Comparison of ENCODE assay signal across 1 cellular context in the genomic region with DNA sequence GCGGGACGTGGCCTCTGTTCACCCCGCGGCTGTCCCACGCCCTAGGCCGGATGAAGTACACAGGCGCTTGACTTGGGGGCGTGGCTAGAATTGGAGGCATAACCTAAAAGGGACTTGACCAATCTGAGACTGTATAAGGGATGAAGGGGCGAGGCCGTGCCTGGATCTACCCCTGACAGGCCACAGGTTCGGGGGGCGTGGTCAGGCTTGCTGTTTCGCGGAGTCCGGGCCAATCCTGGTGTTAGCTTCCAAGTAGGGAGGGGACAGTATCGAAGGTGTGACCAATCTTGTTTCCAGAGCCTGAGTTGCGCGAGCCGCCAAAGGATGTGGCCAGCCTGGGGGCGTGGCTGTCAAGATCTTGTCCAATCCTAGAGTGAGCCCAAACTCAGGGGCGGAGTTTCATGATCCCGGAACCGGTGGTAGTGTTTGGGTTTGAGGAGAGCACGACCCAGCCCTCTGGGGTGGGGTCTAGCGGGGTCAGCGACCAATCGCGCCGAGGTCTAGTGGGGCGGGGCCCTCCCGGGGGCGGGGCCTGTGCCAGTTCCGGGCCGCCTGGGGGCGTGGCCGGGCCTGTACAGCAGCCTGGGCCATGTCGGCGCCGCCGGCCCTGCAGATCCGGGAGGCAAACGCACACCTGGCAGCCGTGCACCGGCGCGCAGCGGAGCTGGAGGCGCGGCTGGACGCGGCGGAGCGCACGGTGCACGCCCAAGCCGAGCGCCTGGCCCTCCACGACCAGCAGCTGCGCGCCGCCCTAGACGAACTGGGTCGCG.
TF ChIP-seq lines count a peak whose summit lies in the region.

A gene with protein sequence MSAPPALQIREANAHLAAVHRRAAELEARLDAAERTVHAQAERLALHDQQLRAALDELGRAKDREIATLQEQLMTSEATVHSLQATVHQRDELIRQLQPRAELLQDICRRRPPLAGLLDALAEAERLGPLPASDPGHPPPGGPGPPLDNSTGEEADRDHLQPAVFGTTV (plus strand): TSS at position 571 of the 770 bp plus-strand sequence. CDS start 19 bp downstream, at position 590.

TF ChIP-seq in HepG2, 621 proteins besides CTCF, POLR2A, EP300 and RAD21 (continued from another document and continues in another):
- TF ChIP-seq, protein P1, sequence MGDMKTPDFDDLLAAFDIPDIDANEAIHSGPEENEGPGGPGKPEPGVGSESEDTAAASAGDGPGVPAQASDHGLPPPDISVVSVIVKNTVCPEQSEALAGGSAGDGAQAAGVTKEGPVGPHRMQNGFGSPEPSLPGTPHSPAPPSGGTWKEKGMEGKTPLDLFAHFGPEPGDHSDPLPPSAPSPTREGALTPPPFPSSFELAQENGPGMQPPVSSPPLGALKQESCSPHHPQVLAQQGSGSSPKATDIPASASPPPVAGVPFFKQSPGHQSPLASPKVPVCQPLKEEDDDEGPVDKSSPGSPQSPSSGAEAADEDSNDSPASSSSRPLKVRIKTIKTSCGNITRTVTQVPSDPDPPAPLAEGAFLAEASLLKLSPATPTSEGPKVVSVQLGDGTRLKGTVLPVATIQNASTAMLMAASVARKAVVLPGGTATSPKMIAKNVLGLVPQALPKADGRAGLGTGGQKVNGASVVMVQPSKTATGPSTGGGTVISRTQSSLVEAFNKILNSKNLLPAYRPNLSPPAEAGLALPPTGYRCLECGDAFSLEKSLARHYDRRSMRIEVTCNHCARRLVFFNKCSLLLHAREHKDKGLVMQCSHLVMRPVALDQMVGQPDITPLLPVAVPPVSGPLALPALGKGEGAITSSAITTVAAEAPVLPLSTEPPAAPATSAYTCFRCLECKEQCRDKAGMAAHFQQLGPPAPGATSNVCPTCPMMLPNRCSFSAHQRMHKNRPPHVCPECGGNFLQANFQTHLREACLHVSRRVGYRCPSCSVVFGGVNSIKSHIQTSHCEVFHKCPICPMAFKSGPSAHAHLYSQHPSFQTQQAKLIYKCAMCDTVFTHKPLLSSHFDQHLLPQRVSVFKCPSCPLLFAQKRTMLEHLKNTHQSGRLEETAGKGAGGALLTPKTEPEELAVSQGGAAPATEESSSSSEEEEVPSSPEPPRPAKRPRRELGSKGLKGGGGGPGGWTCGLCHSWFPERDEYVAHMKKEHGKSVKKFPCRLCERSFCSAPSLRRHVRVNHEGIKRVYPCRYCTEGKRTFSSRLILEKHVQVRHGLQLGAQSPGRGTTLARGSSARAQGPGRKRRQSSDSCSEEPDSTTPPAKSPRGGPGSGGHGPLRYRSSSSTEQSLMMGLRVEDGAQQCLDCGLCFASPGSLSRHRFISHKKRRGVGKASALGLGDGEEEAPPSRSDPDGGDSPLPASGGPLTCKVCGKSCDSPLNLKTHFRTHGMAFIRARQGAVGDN (CRISPR knock-in tag; IDR thresholded peaks at IDR 0.05) = peak; percentile 59; the same call in 1 of the 2 replicates
- TF ChIP-seq YEATS4 (CRISPR knock-in tag; IDR thresholded peaks at IDR 0.05; ENCODE audit: borderline replicate concordance) (peak; percentile 83; the same call in 1 of the 2 replicates), ZNF124 (CRISPR knock-in tag; IDR thresholded peaks at IDR 0.05) (peak; percentile 42; the same call in 1 of the 2 replicates), IRX3 (CRISPR knock-in tag; IDR thresholded peaks at IDR 0.05; ENCODE audit: borderline replicate concordance, low read depth) (0 out of 2 replicates have a peak, but pooled peaks have one; percentile 53), AGO2 (optimal IDR thresholded peaks at IDR 0.05; ENCODE audit: low read depth, low read length) (peak; percentile 39), ZBTB38 (CRISPR knock-in tag; IDR thresholded peaks at IDR 0.05) (peak; percentile 84; the same call in 1 of the 2 replicates), ZNF83 (CRISPR knock-in tag; IDR thresholded peaks at IDR 0.05; ENCODE audit: borderline replicate concordance) (no peak), MXD4 (CRISPR knock-in tag; IDR thresholded peaks at IDR 0.05) (peak; percentile 82), ELF1 (CRISPR knock-in tag; IDR thresholded peaks at IDR 0.05) (peak; percentile 88), MAFG (CRISPR knock-in tag; IDR thresholded peaks at IDR 0.05) (no peak), ZSCAN21 (CRISPR knock-in tag; IDR thresholded peaks at IDR 0.05; ENCODE audit: borderline replicate concordance) (peak; percentile 39; the same call in 1 of the 2 replicates), TOPORS (CRISPR knock-in tag; IDR thresholded peaks at IDR 0.05) (0 out of 2 replicates have a peak, but pooled peaks have one; percentile 58), HOXA9 (CRISPR knock-in tag; IDR thresholded peaks at IDR 0.05; ENCODE audit: borderline replicate concordance) (no peak), ZNF563 (CRISPR knock-in tag; IDR thresholded peaks at IDR 0.05) (no peak; the same call in 1 of the 2 replicates), HNF4A (CRISPR knock-in tag; IDR thresholded peaks at IDR 0.05) (no peak), ZNF296 (CRISPR knock-in tag; conservative IDR thresholded peaks at IDR 0.05) (no peak), ZFP90 (CRISPR knock-in tag; IDR thresholded peaks at IDR 0.05; ENCODE audit: borderline replicate concordance) (no peak), ZNF460 (CRISPR knock-in tag; IDR thresholded peaks at IDR 0.05; ENCODE audit: borderline replicate concordance) (no peak), TEAD2 (CRISPR knock-in tag; IDR thresholded peaks at IDR 0.05) (no peak), NFE2 (CRISPR knock-in tag; IDR thresholded peaks at IDR 0.05) (no peak), SKI (IDR thresholded peaks at IDR 0.05; ENCODE audit: partially characterized antibody) (peak; percentile 24), HIVEP1 (CRISPR knock-in tag; IDR thresholded peaks at IDR 0.05) (no peak), FOXJ3 (CRISPR knock-in tag; IDR thresholded peaks at IDR 0.05; ENCODE audit: borderline replicate concordance) (no peak), HNRNPLL (IDR thresholded peaks at IDR 0.05; ENCODE audit: low read depth, low read length, poor library complexity, severe bottlenecking) (peak; percentile 42), ZNF33B (CRISPR knock-in tag; IDR thresholded peaks at IDR 0.05) (no peak), BORCS8-MEF2B (CRISPR knock-in tag; IDR thresholded peaks at IDR 0.05) (peak; percentile 70), ZNF101 (CRISPR knock-in tag; IDR thresholded peaks at IDR 0.05; ENCODE audit: borderline replicate concordance, low read depth) (no peak), REXO4 (CRISPR knock-in tag; IDR thresholded peaks at IDR 0.05; ENCODE audit: borderline replicate concordance) (no peak)
- TF ChIP-seq, protein P2, sequence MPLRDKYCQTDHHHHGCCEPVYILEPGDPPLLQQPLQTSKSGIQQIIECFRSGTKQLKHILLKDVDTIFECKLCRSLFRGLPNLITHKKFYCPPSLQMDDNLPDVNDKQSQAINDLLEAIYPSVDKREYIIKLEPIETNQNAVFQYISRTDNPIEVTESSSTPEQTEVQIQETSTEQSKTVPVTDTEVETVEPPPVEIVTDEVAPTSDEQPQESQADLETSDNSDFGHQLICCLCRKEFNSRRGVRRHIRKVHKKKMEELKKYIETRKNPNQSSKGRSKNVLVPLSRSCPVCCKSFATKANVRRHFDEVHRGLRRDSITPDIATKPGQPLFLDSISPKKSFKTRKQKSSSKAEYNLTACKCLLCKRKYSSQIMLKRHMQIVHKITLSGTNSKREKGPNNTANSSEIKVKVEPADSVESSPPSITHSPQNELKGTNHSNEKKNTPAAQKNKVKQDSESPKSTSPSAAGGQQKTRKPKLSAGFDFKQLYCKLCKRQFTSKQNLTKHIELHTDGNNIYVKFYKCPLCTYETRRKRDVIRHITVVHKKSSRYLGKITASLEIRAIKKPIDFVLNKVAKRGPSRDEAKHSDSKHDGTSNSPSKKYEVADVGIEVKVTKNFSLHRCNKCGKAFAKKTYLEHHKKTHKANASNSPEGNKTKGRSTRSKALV (CRISPR knock-in tag; IDR thresholded peaks at IDR 0.05) = no peak
- TF ChIP-seq, protein P3, sequence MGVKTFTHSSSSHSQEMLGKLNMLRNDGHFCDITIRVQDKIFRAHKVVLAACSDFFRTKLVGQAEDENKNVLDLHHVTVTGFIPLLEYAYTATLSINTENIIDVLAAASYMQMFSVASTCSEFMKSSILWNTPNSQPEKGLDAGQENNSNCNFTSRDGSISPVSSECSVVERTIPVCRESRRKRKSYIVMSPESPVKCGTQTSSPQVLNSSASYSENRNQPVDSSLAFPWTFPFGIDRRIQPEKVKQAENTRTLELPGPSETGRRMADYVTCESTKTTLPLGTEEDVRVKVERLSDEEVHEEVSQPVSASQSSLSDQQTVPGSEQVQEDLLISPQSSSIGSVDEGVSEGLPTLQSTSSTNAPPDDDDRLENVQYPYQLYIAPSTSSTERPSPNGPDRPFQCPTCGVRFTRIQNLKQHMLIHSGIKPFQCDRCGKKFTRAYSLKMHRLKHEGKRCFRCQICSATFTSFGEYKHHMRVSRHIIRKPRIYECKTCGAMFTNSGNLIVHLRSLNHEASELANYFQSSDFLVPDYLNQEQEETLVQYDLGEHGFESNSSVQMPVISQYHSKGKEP (CRISPR knock-in tag; IDR thresholded peaks at IDR 0.05) = no peak
- TF ChIP-seq, protein P4, sequence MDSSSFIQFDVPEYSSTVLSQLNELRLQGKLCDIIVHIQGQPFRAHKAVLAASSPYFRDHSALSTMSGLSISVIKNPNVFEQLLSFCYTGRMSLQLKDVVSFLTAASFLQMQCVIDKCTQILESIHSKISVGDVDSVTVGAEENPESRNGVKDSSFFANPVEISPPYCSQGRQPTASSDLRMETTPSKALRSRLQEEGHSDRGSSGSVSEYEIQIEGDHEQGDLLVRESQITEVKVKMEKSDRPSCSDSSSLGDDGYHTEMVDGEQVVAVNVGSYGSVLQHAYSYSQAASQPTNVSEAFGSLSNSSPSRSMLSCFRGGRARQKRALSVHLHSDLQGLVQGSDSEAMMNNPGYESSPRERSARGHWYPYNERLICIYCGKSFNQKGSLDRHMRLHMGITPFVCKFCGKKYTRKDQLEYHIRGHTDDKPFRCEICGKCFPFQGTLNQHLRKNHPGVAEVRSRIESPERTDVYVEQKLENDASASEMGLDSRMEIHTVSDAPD (CRISPR knock-in tag; IDR thresholded peaks at IDR 0.05) = no peak
- TF ChIP-seq, protein P5, sequence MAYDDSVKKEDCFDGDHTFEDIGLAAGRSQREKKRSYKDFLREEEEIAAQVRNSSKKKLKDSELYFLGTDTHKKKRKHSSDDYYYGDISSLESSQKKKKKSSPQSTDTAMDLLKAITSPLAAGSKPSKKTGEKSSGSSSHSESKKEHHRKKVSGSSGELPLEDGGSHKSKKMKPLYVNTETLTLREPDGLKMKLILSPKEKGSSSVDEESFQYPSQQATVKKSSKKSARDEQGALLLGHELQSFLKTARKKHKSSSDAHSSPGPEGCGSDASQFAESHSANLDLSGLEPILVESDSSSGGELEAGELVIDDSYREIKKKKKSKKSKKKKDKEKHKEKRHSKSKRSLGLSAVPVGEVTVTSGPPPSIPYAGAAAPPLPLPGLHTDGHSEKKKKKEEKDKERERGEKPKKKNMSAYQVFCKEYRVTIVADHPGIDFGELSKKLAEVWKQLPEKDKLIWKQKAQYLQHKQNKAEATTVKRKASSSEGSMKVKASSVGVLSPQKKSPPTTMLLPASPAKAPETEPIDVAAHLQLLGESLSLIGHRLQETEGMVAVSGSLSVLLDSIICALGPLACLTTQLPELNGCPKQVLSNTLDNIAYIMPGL (CRISPR knock-in tag; IDR thresholded peaks at IDR 0.05; ENCODE audit: borderline replicate concordance in 1 of 2, low read depth in 1 of 2) = peak in 1 of 2 experiments; percentile 47; a peak in 1 of 4 replicates
- TF ChIP-seq, protein P6, sequence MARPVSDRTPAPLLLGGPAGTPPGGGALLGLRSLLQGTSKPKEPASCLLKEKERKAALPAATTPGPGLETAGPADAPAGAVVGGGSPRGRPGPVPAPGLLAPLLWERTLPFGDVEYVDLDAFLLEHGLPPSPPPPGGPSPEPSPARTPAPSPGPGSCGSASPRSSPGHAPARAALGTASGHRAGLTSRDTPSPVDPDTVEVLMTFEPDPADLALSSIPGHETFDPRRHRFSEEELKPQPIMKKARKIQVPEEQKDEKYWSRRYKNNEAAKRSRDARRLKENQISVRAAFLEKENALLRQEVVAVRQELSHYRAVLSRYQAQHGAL (CRISPR knock-in tag; IDR thresholded peaks at IDR 0.05; ENCODE audit: not compliant biosample characterization) = no peak
- TF ChIP-seq, protein P7, sequence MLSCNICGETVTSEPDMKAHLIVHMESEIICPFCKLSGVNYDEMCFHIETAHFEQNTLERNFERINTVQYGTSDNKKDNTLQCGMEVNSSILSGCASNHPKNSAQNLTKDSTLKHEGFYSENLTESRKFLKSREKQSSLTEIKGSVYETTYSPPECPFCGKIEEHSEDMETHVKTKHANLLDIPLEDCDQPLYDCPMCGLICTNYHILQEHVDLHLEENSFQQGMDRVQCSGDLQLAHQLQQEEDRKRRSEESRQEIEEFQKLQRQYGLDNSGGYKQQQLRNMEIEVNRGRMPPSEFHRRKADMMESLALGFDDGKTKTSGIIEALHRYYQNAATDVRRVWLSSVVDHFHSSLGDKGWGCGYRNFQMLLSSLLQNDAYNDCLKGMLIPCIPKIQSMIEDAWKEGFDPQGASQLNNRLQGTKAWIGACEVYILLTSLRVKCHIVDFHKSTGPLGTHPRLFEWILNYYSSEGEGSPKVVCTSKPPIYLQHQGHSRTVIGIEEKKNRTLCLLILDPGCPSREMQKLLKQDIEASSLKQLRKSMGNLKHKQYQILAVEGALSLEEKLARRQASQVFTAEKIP (CRISPR knock-in tag; IDR thresholded peaks at IDR 0.05; ENCODE audit: borderline replicate concordance) = no peak
- TF ChIP-seq, protein P8, sequence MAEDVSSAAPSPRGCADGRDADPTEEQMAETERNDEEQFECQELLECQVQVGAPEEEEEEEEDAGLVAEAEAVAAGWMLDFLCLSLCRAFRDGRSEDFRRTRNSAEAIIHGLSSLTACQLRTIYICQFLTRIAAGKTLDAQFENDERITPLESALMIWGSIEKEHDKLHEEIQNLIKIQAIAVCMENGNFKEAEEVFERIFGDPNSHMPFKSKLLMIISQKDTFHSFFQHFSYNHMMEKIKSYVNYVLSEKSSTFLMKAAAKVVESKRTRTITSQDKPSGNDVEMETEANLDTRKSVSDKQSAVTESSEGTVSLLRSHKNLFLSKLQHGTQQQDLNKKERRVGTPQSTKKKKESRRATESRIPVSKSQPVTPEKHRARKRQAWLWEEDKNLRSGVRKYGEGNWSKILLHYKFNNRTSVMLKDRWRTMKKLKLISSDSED (CRISPR knock-in tag; IDR thresholded peaks at IDR 0.05) = no peak
- TF ChIP-seq, protein P9, sequence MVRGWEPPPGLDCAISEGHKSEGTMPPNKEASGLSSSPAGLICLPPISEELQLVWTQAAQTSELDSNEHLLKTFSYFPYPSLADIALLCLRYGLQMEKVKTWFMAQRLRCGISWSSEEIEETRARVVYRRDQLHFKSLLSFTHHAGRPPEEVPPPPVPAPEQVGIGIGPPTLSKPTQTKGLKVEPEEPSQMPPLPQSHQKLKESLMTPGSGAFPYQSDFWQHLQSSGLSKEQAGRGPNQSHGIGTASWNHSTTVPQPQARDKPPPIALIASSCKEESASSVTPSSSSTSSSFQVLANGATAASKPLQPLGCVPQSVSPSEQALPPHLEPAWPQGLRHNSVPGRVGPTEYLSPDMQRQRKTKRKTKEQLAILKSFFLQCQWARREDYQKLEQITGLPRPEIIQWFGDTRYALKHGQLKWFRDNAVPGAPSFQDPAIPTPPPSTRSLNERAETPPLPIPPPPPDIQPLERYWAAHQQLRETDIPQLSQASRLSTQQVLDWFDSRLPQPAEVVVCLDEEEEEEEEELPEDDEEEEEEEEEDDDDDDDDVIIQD (CRISPR knock-in tag; IDR thresholded peaks at IDR 0.05; ENCODE audit: low read depth) = no peak
- TF ChIP-seq, protein P10, sequence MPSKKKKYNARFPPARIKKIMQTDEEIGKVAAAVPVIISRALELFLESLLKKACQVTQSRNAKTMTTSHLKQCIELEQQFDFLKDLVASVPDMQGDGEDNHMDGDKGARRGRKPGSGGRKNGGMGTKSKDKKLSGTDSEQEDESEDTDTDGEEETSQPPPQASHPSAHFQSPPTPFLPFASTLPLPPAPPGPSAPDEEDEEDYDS (CRISPR knock-in tag; IDR thresholded peaks at IDR 0.05) = peak; percentile 57; the same call in 1 of the 2 replicates
